In genomic region chr1:28642847-28643635, GRCh38 we compare ENCODE assay signal across 8 cellular contexts. TPM values are rescaled to one million over a fixed set of nuclear protein-coding genes. Genes with fewer than 3 reads are reported as not detected.
DNase-seq lines count a peak whose midpoint lies in the region; ATAC-seq and TF ChIP-seq lines count a peak whose summit lies in the region.

TSS of gene TAF12 (minus strand) at chr1:28643067. CDS start at chr1:28622081, 20,986 bp downstream.

- WGBS in GM23248 (ENCODE audit: low coverage in 1 of 2, low lambda C conversion rate in 2 of 2, missing lambda C conversion rate in 2 of 2), 2 experiments, result 1 to 2% methylated on average over 47 to 49 of the region's 49 CpGs

- no peak for TF ChIP-seq CTCF in fibroblast of mammary gland (conservative IDR thresholded peaks at IDR 0.05; ENCODE audit: control insufficient read depth, insufficient read depth, low read depth, low read length)

- H3K27ac Mint-ChIP-seq in natural killer cell treated with Interleukin-12 subunit alpha and Interleukin-12 subunit beta and Interleukin-15 and Interleukin-18, amount 100 ng/mL, for 72 hours, result peak within 1 kb of the TSS; percentile 97 to 98

- peak within 1 kb of the TSS; percentile 100 for H3K4me3 Mint-ChIP-seq in natural killer cell treated with Interleukin-12 subunit alpha and Interleukin-12 subunit beta and Interleukin-15 and Interleukin-18, amount 100 ng/mL, for 72 hours

- peaks cover 44% of the 10 kb centered on the region for H3K79me2 ChIP-seq in GM23248 (ENCODE audit: insufficient read depth)

- H3K9me3 Mint-ChIP-seq in natural killer cell treated with Interleukin-12 subunit alpha and Interleukin-12 subunit beta and Interleukin-15 and Interleukin-18, amount 100 ng/mL, for 72 hours, result no peaks in the 10 kb centered on the region

- H3K27me3 ChIP-seq in GM23248 (replicated peaks; ENCODE audit: insufficient read depth), result no peaks in the 10 kb centered on the region

- DNase-seq in EH (ENCODE audit: low read depth) (peak; percentile 95), GM23248 (peak; percentile 98), LHCN-M2 (ENCODE audit: low read depth) (peak; percentile 94), RPMI7951 (ENCODE audit: low read depth) (peak; percentile 95), fibroblast of mammary gland (ENCODE audit: low read depth) (peak; percentile 92)
- peak; percentile 78 to 90 for DNase-seq in activated T-helper 1 cell treated with anti-CD3 and anti-CD28 coated beads, Interleukin-2, amount 50 U/mL, for 16 hours (ENCODE audit: low read depth in 1 of 2, low spot score in 1 of 2)
- peak; percentile 91 for DNase-seq in natural killer cell treated with Interleukin-12 subunit alpha and Interleukin-12 subunit beta and Interleukin-15 and Interleukin-18, amount 100 ng/mL, for 72 hours (ENCODE audit: low spot score)
- peak; percentile 91 for DNase-seq in stimulated activated naive CD8-positive, alpha-beta T cell treated with anti-CD3 and anti-CD28 coated beads, Interleukin-15, Interleukin-2, amounts not matched to agents 100 U/mL and 50 U/mL, for 24 hours

- peaks cover 10% of the 10 kb centered on the region for H3K36me3 Mint-ChIP-seq in natural killer cell treated with Interleukin-12 subunit alpha and Interleukin-12 subunit beta and Interleukin-15 and Interleukin-18, amount 100 ng/mL, for 72 hours

- H3K27me3 Mint-ChIP-seq in natural killer cell treated with Interleukin-12 subunit alpha and Interleukin-12 subunit beta and Interleukin-15 and Interleukin-18, amount 100 ng/mL, for 72 hours, result no peaks in the 10 kb centered on the region

- H3K36me3 ChIP-seq in GM23248 (ENCODE audit: low read depth), result no peaks in the 10 kb centered on the region

- peaks cover 26% of the 10 kb centered on the region for H3K4me1 ChIP-seq in GM23248 (ENCODE audit: insufficient read depth)

- H3K9me2 ChIP-seq in GM23248 (ENCODE audit: insufficient read depth), result no peaks in the 10 kb centered on the region

- peak within 1 kb of the TSS; percentile 94 for H3K9ac ChIP-seq in GM23248

- no peaks in the 10 kb centered on the region for H4K20me1 ChIP-seq in GM23248 (ENCODE audit: insufficient read depth)

- H2AFZ ChIP-seq in GM23248, result peak within 1 kb of the TSS; percentile 98

- H3K9me3 ChIP-seq in GM23248 (ENCODE audit: low read depth), result no peaks in the 10 kb centered on the region

- in situ Hi-C loops in GM23248 (cut with MboI), result no loop called here

- peak within 1 kb of the TSS; percentile 96 for H3K27ac ChIP-seq in GM23248

- peak within 1 kb of the TSS; percentile 89 for H3K4me3 ChIP-seq in GM23248
- H3K4me3 ChIP-seq in fibroblast of mammary gland (ENCODE audit: control insufficient read depth, low read depth, low read length), result peak within 1 kb of the TSS; percentile 97

- H3F3A ChIP-seq in GM23248 (ENCODE audit: insufficient read depth), result peaks cover 26% of the 10 kb centered on the region

- peaks cover 35% of the 10 kb centered on the region in 2 donors for H3K4me1 Mint-ChIP-seq in natural killer cell treated with Interleukin-12 subunit alpha and Interleukin-12 subunit beta and Interleukin-15 and Interleukin-18, amount 100 ng/mL, for 72 hours (ENCODE audit: low read depth in 2 of 2)

- ATAC-seq in natural killer cell treated with Interleukin-12 subunit alpha and Interleukin-12 subunit beta and Interleukin-15 and Interleukin-18, amount 100 ng/mL, for 72 hours, result peak; percentile 94 to 95
- ATAC-seq in stimulated activated naive CD8-positive, alpha-beta T cell treated with anti-CD3 and anti-CD28 coated beads, Interleukin-15, Interleukin-2, amounts not matched to agents 100 U/mL and 50 U/mL, for 24 hours, result peak; percentile 93

- peak within 1 kb of the TSS; percentile 99 for H3K4me2 ChIP-seq in GM23248 (ENCODE audit: unreplicated experiment)

RNA-seq across cellular contexts. Expression of gene TAF12, which starts in this region (rescaled TPM):
- total RNA-seq in GM23248 (2014; rRNA removed; shearing (Covaris generic)), result 18.4 and 49.7 TPM in 2 replicates
- 45.0 and 45.6 TPM in 2 replicates for polyA plus RNA-seq in GM23248 (2016; fragmentation: Nextera tagmentation; extraction: Ambion mirVana)
- 32.5 and 43.7 TPM in 2 replicates for total RNA-seq in LHCN-M2 (2014; rRNA removed)
- polyA plus RNA-seq in LHCN-M2 (2012), result 34.1 TPM
- 47.9 and 58.5 TPM in 2 replicates for total RNA-seq in RPMI7951 (2014; rRNA removed; shearing (Covaris generic))
- total RNA-seq in natural killer cell treated with Interleukin-12 subunit alpha and Interleukin-12 subunit beta and Interleukin-15 and Interleukin-18, amount 100 ng/mL, for 72 hours, result 10 to 100 TPM; 22.0 to 32.0 TPM

Comparison
In these comparisons a context has a peak if more than half of its experiments do, and no peak if none do; other contexts are left out.
1. Peak in every context shown above with its lines: DNase-seq, ATAC-seq, H3K4me3 ChIP-seq and H3K27ac ChIP-seq.